10 cellular contexts compared by ENCODE assay signal in genomic region chrX:40570346-40571093, GRCh38. TPM values are rescaled to one million over a fixed set of nuclear protein-coding genes. Genes with fewer than 3 reads are reported as not detected.
DNase-seq lines count a peak whose midpoint lies in the region; ATAC-seq lines count a peak whose summit lies in the region.
"Had no signal": no experiment of that assay in that cellular context is flagged by ENCODE, and none has a peak within 500 bp of the region (broad histone marks: within the 10 kb centered on the region; RNA-seq: fewer than 3 reads in every experiment).

No MANE protein-coding gene starts in this region.

- peak; percentile 26 for DNase-seq in Daoy (ENCODE audit: low read depth)
- DNase-seq in RPMI7951 (ENCODE audit: low read depth), result peak; percentile 37
- DNase-seq in left kidney (ENCODE audit: low read depth, low spot score), result peak; percentile 3
- no peak for DNase-seq in DMS79 (lab: John Stamatoyannopoulos, UW)
- DNase-seq in NCI-H2029 treated with DMSO at 0.1 percent for 48 hours (lab: John Stamatoyannopoulos, UW), result no peak
- DNase-seq: left ventricle myocardium superior had no signal

- peak; percentile 67 for ATAC-seq in GM21447 (IDR thresholded peaks at IDR 0.05; ENCODE audit: unreplicated experiment)
- no peak for ATAC-seq in HG03139 (IDR thresholded peaks at IDR 0.05; ENCODE audit: unreplicated experiment)
- no peak for ATAC-seq in GM19395 (IDR thresholded peaks at IDR 0.05; ENCODE audit: unreplicated experiment)
- ATAC-seq: left ventricle myocardium superior had no signal

RNA-seq across cellular contexts. Expression of gene ATP6AP2, which starts 10.2 kb away (rescaled TPM):
- 54.8 and 57.0 TPM in 2 replicates for total RNA-seq in Daoy (2014; rRNA removed; shearing (Covaris generic))
- total RNA-seq in RPMI7951 (2014; rRNA removed; shearing (Covaris generic)), result 181 and 233 TPM in 2 replicates

RNA-seq across cellular contexts. Expression of gene MPC1L, which starts 52.7 kb away (rescaled TPM):
- total RNA-seq in Daoy (2014; rRNA removed; shearing (Covaris generic)), result not detected in 2 replicates
- total RNA-seq in RPMI7951 (2014; rRNA removed; shearing (Covaris generic)), result not detected in 2 replicates
- total RNA-seq: left ventricle myocardium superior; T-helper 2 cell treated with Interferon-gamma antibody and Interleukin-4, amounts not matched to agents 100 ng/mL and 5 ng/mL, for 36 hours had no signal

Comparison
In these comparisons a context has a peak if more than half of its experiments do, and no peak if none do; other contexts are left out.
1. DNase-seq: peak in Daoy (single experiment), RPMI7951 (single experiment) and left kidney (single experiment); none in DMS79 (single experiment) and NCI-H2029 treated with DMSO at 0.1 percent for 48 hours (single experiment).